In the genomic region with DNA sequence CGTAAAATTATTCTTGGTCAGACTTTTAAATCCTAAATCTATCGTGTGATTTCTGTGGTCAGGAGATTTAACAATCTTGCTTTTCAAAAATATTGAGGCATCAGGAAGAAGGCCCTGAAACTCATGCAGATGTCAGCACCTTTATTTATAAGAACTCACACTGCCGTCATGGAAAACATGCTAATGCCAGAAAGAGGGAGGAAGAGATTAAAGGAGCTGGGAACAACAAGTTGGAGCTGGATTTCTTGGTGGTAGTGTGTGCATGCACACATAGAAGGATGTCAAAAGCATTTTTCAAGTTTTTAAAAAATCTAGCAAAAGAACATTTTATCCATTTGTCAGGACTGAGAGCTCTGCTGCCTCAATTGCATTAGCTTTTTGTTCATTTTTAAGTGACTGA, we compare ENCODE assay signal across 4 cellular contexts.
"Had no signal": no experiment of that assay in that cellular context is flagged by ENCODE, and none has a peak within 500 bp of the region (broad histone marks: within the 10 kb centered on the region; RNA-seq: fewer than 3 reads in every experiment).

No MANE protein-coding gene starts in this region.

- DNase-seq: H9, HCEC 1CT, IMR-90 had no signal

- H3K4me2 ChIP-seq: GM23338 had no signal

- H3K27ac Mint-ChIP-seq: GM23338, H9 had no signal

- H2AFZ ChIP-seq: GM23338 had no signal

- H3K4me3 ChIP-seq: GM23338 had no signal

- H3K9me3 Mint-ChIP-seq: GM23338, H9 had no signal

- H3K4me3 Mint-ChIP-seq: GM23338, H9 had no signal
